Comparison of ENCODE assay signal across 8 cellular contexts in the genomic region with DNA sequence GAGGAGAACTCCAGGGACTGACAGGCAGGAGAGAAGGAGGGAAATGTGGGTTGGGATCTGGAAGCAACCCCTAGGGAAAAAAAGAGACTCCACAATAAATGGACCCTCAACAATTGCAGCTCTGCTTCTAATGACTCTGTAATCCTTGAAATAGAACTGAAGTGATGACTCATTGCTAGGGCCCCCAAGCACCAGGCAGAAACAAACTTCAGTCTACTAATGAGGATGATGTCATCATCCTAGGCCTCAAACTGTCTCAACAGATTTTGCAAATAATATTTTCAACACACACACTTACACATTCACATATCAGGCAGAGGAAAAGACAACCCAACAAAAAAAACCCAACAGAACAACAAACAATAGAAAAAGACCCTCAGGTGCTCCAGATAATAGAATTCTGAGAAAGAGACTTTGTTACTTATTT.
DNase-seq lines count a peak whose midpoint lies in the region; ATAC-seq lines count a peak whose summit lies in the region.

No MANE protein-coding gene starts in this region.

- peaks cover 22% of the 10 kb centered on the region for H3K36me3 Mint-ChIP-seq in activated naive CD8-positive, alpha-beta T cell treated with anti-CD3 and anti-CD28 coated beads, Interleukin-2, amount 10 ng/mL, durations not matched to agents 7 days and 5 days

- DNase-seq in DMS53 treated with DMSO at 0.1 percent for 48 hours (lab: John Stamatoyannopoulos, UW; ENCODE audit: unreplicated experiment) (peak; percentile 70), M059J (ENCODE audit: low read depth) (peak; percentile 81), myocyte (ENCODE audit: low read depth) (peak; percentile 82), NCI-H146 treated with DMSO at 0.1 percent for 48 hours (lab: John Stamatoyannopoulos, UW; ENCODE audit: unreplicated experiment) (no peak), globus pallidus (ENCODE audit: low spot score) (no peak)
- DNase-seq in activated naive CD8-positive, alpha-beta T cell treated with anti-CD3 and anti-CD28 coated beads, Interleukin-2, amount 10 ng/mL, durations not matched to agents 7 days and 5 days, result no peak

- H3K9me3 Mint-ChIP-seq in activated naive CD8-positive, alpha-beta T cell treated with anti-CD3 and anti-CD28 coated beads, Interleukin-2, amount 10 ng/mL, durations not matched to agents 7 days and 5 days, result peaks cover 7% of the 10 kb centered on the region

- POLR2A ChIA-PET in activated naive CD8-positive, alpha-beta T cell treated with anti-CD3 and anti-CD28 coated beads, Interleukin-2, amount 10 ng/mL, durations not matched to agents 7 days and 5 days (lab: Charles Lee), result no interaction called here

- peaks cover 57% of the 10 kb centered on the region for H3K4me1 Mint-ChIP-seq in activated naive CD8-positive, alpha-beta T cell treated with anti-CD3 and anti-CD28 coated beads, Interleukin-2, amount 10 ng/mL, durations not matched to agents 7 days and 5 days

- peaks cover 2% of the 10 kb centered on the region for H3K27me3 Mint-ChIP-seq in activated naive CD8-positive, alpha-beta T cell treated with anti-CD3 and anti-CD28 coated beads, Interleukin-2, amount 10 ng/mL, durations not matched to agents 7 days and 5 days

- H3K4me3 Mint-ChIP-seq in activated naive CD8-positive, alpha-beta T cell treated with anti-CD3 and anti-CD28 coated beads, Interleukin-2, amount 10 ng/mL, durations not matched to agents 7 days and 5 days, result peak overlapping the region; percentile 41

- H3K27ac Mint-ChIP-seq in activated naive CD8-positive, alpha-beta T cell treated with anti-CD3 and anti-CD28 coated beads, Interleukin-2, amount 10 ng/mL, durations not matched to agents 7 days and 5 days, result peak overlapping the region; percentile 54

- peak; percentile 27 for ATAC-seq in activated naive CD8-positive, alpha-beta T cell treated with anti-CD3 and anti-CD28 coated beads, Interleukin-2, amount 10 ng/mL, durations not matched to agents 7 days and 5 days (ENCODE audit: low read depth)
- ATAC-seq in HG03097 (IDR thresholded peaks at IDR 0.05; ENCODE audit: low FRiP score, unreplicated experiment) (no peak), GM19463 (IDR thresholded peaks at IDR 0.05; ENCODE audit: unreplicated experiment) (no peak)

Comparison
In these comparisons a context has a peak if more than half of its experiments do, and no peak if none do; other contexts are left out.
1. DNase-seq: peak in DMS53 treated with DMSO at 0.1 percent for 48 hours (single experiment), M059J (single experiment) and myocyte (single experiment); none in activated naive CD8-positive, alpha-beta T cell treated with anti-CD3 and anti-CD28 coated beads, Interleukin-2, amount 10 ng/mL, durations not matched to agents 7 days and 5 days (single experiment), NCI-H146 treated with DMSO at 0.1 percent for 48 hours (single experiment) and globus pallidus (single experiment).